ENCODE assay signal across 7 cellular contexts in the genomic region with DNA sequence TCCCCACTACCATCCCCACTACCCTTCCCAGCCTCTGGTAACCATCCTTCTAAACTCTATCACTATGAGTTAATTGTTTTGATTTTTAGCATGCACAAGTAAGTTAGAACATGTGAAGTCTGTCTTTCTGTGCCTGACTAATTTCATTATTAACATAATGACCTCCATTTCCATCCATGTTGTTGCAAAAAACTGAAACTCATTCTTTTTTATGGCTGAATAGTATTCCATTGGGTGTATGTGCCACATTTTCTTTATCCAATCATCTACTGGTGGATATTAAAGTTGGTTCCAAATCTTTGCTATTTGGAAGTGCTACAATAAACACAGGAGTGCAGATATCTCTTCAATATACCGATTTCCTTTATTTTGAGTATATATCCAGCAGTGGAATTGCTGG.
"Had no signal": no experiment of that assay in that cellular context is flagged by ENCODE, and none has a peak within 500 bp of the region (broad histone marks: within the 10 kb centered on the region; RNA-seq: fewer than 3 reads in every experiment).

No MANE protein-coding gene starts in this region.

- FAIRE-seq: GM12878, GM12891, GM12892, GM18507, GM19239 had no signal

- DNase-seq: GDM1, GF-D8 had no signal

- H3K4me3 ChIP-seq: GM12878 had no signal

- ATAC-seq: GM12878 had no signal
